Comparison of ENCODE assay signal across 31 cellular contexts in genomic region chr7:12943781-12944180, GRCh38.
DNase-seq lines count a peak whose midpoint lies in the region; ATAC-seq and TF ChIP-seq lines count a peak whose summit lies in the region.
"Had no signal": no experiment of that assay in that cellular context is flagged by ENCODE, and none has a peak within 500 bp of the region (broad histone marks: within the 10 kb centered on the region; RNA-seq: fewer than 3 reads in every experiment).

No MANE protein-coding gene starts in this region.

- DNase-seq in mammary epithelial cell (peak; percentile 77), MCF 10A (ENCODE audit: unreplicated experiment) (no peak), WTC11 (ENCODE audit: low spot score) (no peak), iPS DF 4.7 (ENCODE audit: extremely low read depth, low spot score) (peak; percentile 9), NCI-H1417 treated with DMSO at 0.1 percent for 48 hours (lab: John Stamatoyannopoulos, UW) (no peak), hypothalamus (lab: John Stamatoyannopoulos, UW) (no peak), ureter (ENCODE audit: low spot score) (no peak)
- no peak for DNase-seq in natural killer cell treated with Interleukin-12 subunit alpha and Interleukin-12 subunit beta and Interleukin-15 and Interleukin-18, amount 100 ng/mL, for 72 hours (ENCODE audit: low spot score)
- DNase-seq: 8988T; activated CD8-positive, alpha-beta T cell treated with anti-CD3 and anti-CD28 coated beads, Interleukin-2, amount 10 ng/mL, durations not matched to agents 7 days and 5 days; amniotic stem cell; Calu3; Kasumi-1; lower lobe of right lung; NCI-H1436; NCI-H2081; NCI-H2227 treated with DMSO at 0.1 percent for 48 hours; NCI-H526; NK-92 treated with Interleukin-12 subunit alpha and Interleukin-12 subunit beta, amount 100 ng/mL, for 24 hours; pancreas; retina; Right ventricle myocardium superior; stimulated activated naive B cell treated with anti-CD40 and anti-IgM and Interleukin-4, amounts not matched to agents 10 μg/mL and 1 μg/mL and 100 μg/mL, for 72 hours; substantia nigra had no signal

- H3K36me3 ChIP-seq in mammary epithelial cell (ENCODE audit: insufficient read depth, low read length), result no peaks in the 10 kb centered on the region
- H3K36me3 ChIP-seq: breast epithelium, lower lobe of right lung, pancreas had no signal

- in situ Hi-C loops in mammary epithelial cell (cut with MboI; ENCODE audit: low sequenced_read_pairs in 2 of 2), result no loop called here

- H3K79me2 ChIP-seq in mammary epithelial cell (ENCODE audit: insufficient read depth, low read length), result no peaks in the 10 kb centered on the region

- H3K27me3 Mint-ChIP-seq in MCF 10A (ENCODE audit: insufficient read depth, unreplicated experiment), result no peaks in the 10 kb centered on the region
- peaks cover 4% of the 10 kb centered on the region; the same call in 1 of the 2 replicates for H3K27me3 Mint-ChIP-seq in WTC11 (ENCODE audit: low read depth)
- no peaks in the 10 kb centered on the region for H3K27me3 Mint-ChIP-seq in natural killer cell treated with Interleukin-12 subunit alpha and Interleukin-12 subunit beta and Interleukin-15 and Interleukin-18, amount 100 ng/mL, for 72 hours
- H3K27me3 Mint-ChIP-seq: activated T-helper 17 cell treated with anti-CD3 and anti-CD28 coated beads, Interleukin-2, amount 50 U/mL, for 72 hours; type B pancreatic cell had no signal

- H3K4me1 Mint-ChIP-seq in MCF 10A (ENCODE audit: insufficient read depth, unreplicated experiment) (peaks cover 14% of the 10 kb centered on the region), WTC11 (peaks cover 9% of the 10 kb centered on the region)
- H3K4me1 Mint-ChIP-seq in natural killer cell treated with Interleukin-12 subunit alpha and Interleukin-12 subunit beta and Interleukin-15 and Interleukin-18, amount 100 ng/mL, for 72 hours (ENCODE audit: low read depth in 2 of 2), result no peaks in the 10 kb centered on the region
- H3K4me1 Mint-ChIP-seq: activated naive CD4-positive, alpha-beta T cell treated with anti-CD3 and anti-CD28 coated beads, Interleukin-2, amount 50 U/mL, for 24 hours; activated T-helper 17 cell treated with anti-CD3 and anti-CD28 coated beads, Interleukin-2, amount 50 U/mL, for 72 hours; CD14-positive monocyte; stimulated activated naive B cell treated with anti-CD40 and anti-IgM and Interleukin-4, amounts not matched to agents 10 μg/mL and 1 μg/mL and 100 μg/mL, for 72 hours had no signal

- POLR2A ChIA-PET in MCF 10A (lab: Yijun Ruan, JAX) (interaction anchor here (0.7 to 1.2 kb wide), 6 partner anchors 9 to 1780 kb away, joined by 3 to 4 read pairs (median 3); no protein-coding TSS in a partner anchor), WTC11 (lab: Charles Lee) (no interaction called here)

- CTCF ChIA-PET in mammary epithelial cell (lab: Charles Lee; ENCODE audit: low non-redundant PET) (interaction anchor here (0.7 kb wide), 1 partner anchor 99 kb away, joined by 13 read pairs; no protein-coding TSS in a partner anchor), MCF 10A (lab: Yijun Ruan, JAX) (interaction anchor here (0.6 kb wide), 2 partner anchors 169 to 214 kb away, joined by 3 read pairs; no protein-coding TSS in a partner anchor), WTC11 (lab: Charles Lee) (interaction anchor here (1.1 kb wide), 1 partner anchor 257 kb away, joined by 3 read pairs; no protein-coding TSS in a partner anchor)

- no peak overlapping the region for H3K4me2 ChIP-seq in mammary epithelial cell (ENCODE audit: insufficient read depth, low read depth, low read length)

- H3K27ac ChIP-seq in mammary epithelial cell (ENCODE audit: insufficient read depth, low read depth, low read length), result no peak overlapping the region
- H3K27ac ChIP-seq: breast epithelium, lower lobe of right lung had no signal

- no peak overlapping the region for H3K4me3 ChIP-seq in mammary epithelial cell (replicated peaks in 1 of 3; ENCODE audit: insufficient read depth in 1 of 3, low read depth in 2 of 3, low read length in 3 of 3)
- H3K4me3 ChIP-seq: breast epithelium, lower lobe of right lung, pancreas, skin epidermis had no signal

- TF ChIP-seq CTCF in mammary epithelial cell (conservative IDR thresholded peaks at IDR 0.05 in 1 of 2, IDR thresholded peaks at IDR 0.05 in 1 of 2; ENCODE audit: extremely low read depth in 1 of 2, insufficient read depth in 1 of 2, low read depth in 1 of 2, low read length in 2 of 2) (no peak), MCF 10A (IDR thresholded peaks at IDR 0.05; ENCODE audit: unreplicated experiment) (no peak), WTC11 (IDR thresholded peaks at IDR 0.05) (no peak)

- ATAC-seq in WTC11, result peak; percentile 84
- ATAC-seq in natural killer cell treated with Interleukin-12 subunit alpha and Interleukin-12 subunit beta and Interleukin-15 and Interleukin-18, amount 100 ng/mL, for 72 hours, result no peak
- ATAC-seq: activated CD8-positive, alpha-beta T cell treated with anti-CD3 and anti-CD28 coated beads, Interleukin-2, amount 10 ng/mL, durations not matched to agents 7 days and 5 days; activated T-helper 17 cell treated with anti-CD3 and anti-CD28 coated beads, Interleukin-2, amount 50 U/mL, for 72 hours; lower lobe of right lung; stimulated activated naive B cell treated with anti-CD40 and anti-IgM and Interleukin-4, amounts not matched to agents 10 μg/mL and 1 μg/mL and 100 μg/mL, for 72 hours had no signal

- no peaks in the 10 kb centered on the region for H3K27me3 ChIP-seq in mammary epithelial cell (ENCODE audit: insufficient read depth, low read length)
- H3K27me3 ChIP-seq: breast epithelium, pancreas had no signal

- H4K20me1 ChIP-seq in mammary epithelial cell (ENCODE audit: insufficient read depth, low read length), result no peaks in the 10 kb centered on the region

- no TSS peak for BruUV-seq in mammary epithelial cell (replicated peaks; lab: Mats Ljungman, UMichigan)
- BruUV-seq in MCF 10A (replicated peaks; lab: Mats Ljungman, UMichigan), result no TSS peak

- H3K27ac Mint-ChIP-seq in MCF 10A (ENCODE audit: low read depth, unreplicated experiment) (no peak overlapping the region), WTC11 (peak overlapping the region; percentile 22)
- no peak overlapping the region for H3K27ac Mint-ChIP-seq in natural killer cell treated with Interleukin-12 subunit alpha and Interleukin-12 subunit beta and Interleukin-15 and Interleukin-18, amount 100 ng/mL, for 72 hours
- H3K27ac Mint-ChIP-seq: activated CD8-positive, alpha-beta T cell treated with anti-CD3 and anti-CD28 coated beads, Interleukin-2, amount 10 ng/mL, durations not matched to agents 7 days and 5 days; activated naive CD4-positive, alpha-beta T cell treated with anti-CD3 and anti-CD28 coated beads, Interleukin-2, amount 50 U/mL, for 24 hours; activated T-helper 17 cell treated with anti-CD3 and anti-CD28 coated beads, Interleukin-2, amount 50 U/mL, for 72 hours; stimulated activated naive B cell treated with anti-CD40 and anti-IgM and Interleukin-4, amounts not matched to agents 10 μg/mL and 1 μg/mL and 100 μg/mL, for 72 hours; type B pancreatic cell had no signal

- no peak overlapping the region for H3K9ac ChIP-seq in mammary epithelial cell (ENCODE audit: insufficient read depth, low read length)

- WGBS in mammary epithelial cell (ENCODE audit: low coverage, missing lambda C conversion rate), result 45% methylated on average over 2 of the region's 2 CpGs

- H2AFZ ChIP-seq in mammary epithelial cell (ENCODE audit: low read depth, low read length), result no peak overlapping the region

- dilution Hi-C loops in mammary epithelial cell (cut with HindIII; ENCODE audit: low sequenced_read_pairs), result no loop called here

- H3K4me3 Mint-ChIP-seq in MCF 10A (ENCODE audit: unreplicated experiment) (no peak overlapping the region), WTC11 (no peak overlapping the region)
- H3K4me3 Mint-ChIP-seq in natural killer cell treated with Interleukin-12 subunit alpha and Interleukin-12 subunit beta and Interleukin-15 and Interleukin-18, amount 100 ng/mL, for 72 hours, result no peak overlapping the region
- H3K4me3 Mint-ChIP-seq: activated CD8-positive, alpha-beta T cell treated with anti-CD3 and anti-CD28 coated beads, Interleukin-2, amount 10 ng/mL, durations not matched to agents 7 days and 5 days; activated naive CD4-positive, alpha-beta T cell treated with anti-CD3 and anti-CD28 coated beads, Interleukin-2, amount 50 U/mL, for 24 hours; activated T-helper 17 cell treated with anti-CD3 and anti-CD28 coated beads, Interleukin-2, amount 50 U/mL, for 72 hours; CD14-positive monocyte; neural crest cell; stimulated activated naive B cell treated with anti-CD40 and anti-IgM and Interleukin-4, amounts not matched to agents 10 μg/mL and 1 μg/mL and 100 μg/mL, for 72 hours; type B pancreatic cell had no signal

- H3K9me3 ChIP-seq in mammary epithelial cell (replicated peaks; ENCODE audit: insufficient read depth, low read length), result no peaks in the 10 kb centered on the region
- H3K9me3 ChIP-seq: lower lobe of right lung, pancreas had no signal

- no peaks in the 10 kb centered on the region for H3K36me3 Mint-ChIP-seq in MCF 10A (ENCODE audit: insufficient read depth, unreplicated experiment)
- H3K36me3 Mint-ChIP-seq in WTC11, result peaks cover 18% of the 10 kb centered on the region
- H3K36me3 Mint-ChIP-seq in natural killer cell treated with Interleukin-12 subunit alpha and Interleukin-12 subunit beta and Interleukin-15 and Interleukin-18, amount 100 ng/mL, for 72 hours, result peaks cover 4% of the 10 kb centered on the region
- H3K36me3 Mint-ChIP-seq: activated naive CD4-positive, alpha-beta T cell treated with anti-CD3 and anti-CD28 coated beads, Interleukin-2, amount 50 U/mL, for 24 hours; CD14-positive monocyte; stimulated activated naive B cell treated with anti-CD40 and anti-IgM and Interleukin-4, amounts not matched to agents 10 μg/mL and 1 μg/mL and 100 μg/mL, for 72 hours; type B pancreatic cell had no signal

- H3K4me1 ChIP-seq in mammary epithelial cell (ENCODE audit: insufficient read depth, low read length), result peaks cover 16% of the 10 kb centered on the region
- H3K4me1 ChIP-seq: breast epithelium, lower lobe of right lung had no signal

- H3K9me3 Mint-ChIP-seq in MCF 10A (ENCODE audit: unreplicated experiment), result peaks cover 10% of the 10 kb centered on the region
- H3K9me3 Mint-ChIP-seq in WTC11, result peaks cover 24% of the 10 kb centered on the region
- peaks cover under 1% of the 10 kb centered on the region for H3K9me3 Mint-ChIP-seq in natural killer cell treated with Interleukin-12 subunit alpha and Interleukin-12 subunit beta and Interleukin-15 and Interleukin-18, amount 100 ng/mL, for 72 hours
- H3K9me3 Mint-ChIP-seq: activated naive CD4-positive, alpha-beta T cell treated with anti-CD3 and anti-CD28 coated beads, Interleukin-2, amount 50 U/mL, for 24 hours; activated T-helper 17 cell treated with anti-CD3 and anti-CD28 coated beads, Interleukin-2, amount 50 U/mL, for 72 hours had no signal

- intact Hi-C loops in mammary epithelial cell (cut with micrococcal nuclease) (no loop called here), MCF 10A (cut with micrococcal nuclease) (no loop called here)

TF ChIP-seq in WTC11, 78 proteins besides CTCF, POLR2A, EP300 and RAD21 (continues in another document):
- no peak for TF ChIP-seq MAX (CRISPR knock-in tag; IDR thresholded peaks at IDR 0.05)
- TF ChIP-seq JUN (CRISPR knock-in tag; IDR thresholded peaks at IDR 0.05), result no peak

Comparison
In these comparisons a context has a peak if more than half of its experiments do, and no peak if none do; other contexts are left out.
1. DNase-seq: peak in mammary epithelial cell (single experiment) and iPS DF 4.7 (single experiment); none in MCF 10A (single experiment), WTC11 (single experiment), NCI-H1417 treated with DMSO at 0.1 percent for 48 hours (single experiment), natural killer cell treated with Interleukin-12 subunit alpha and Interleukin-12 subunit beta and Interleukin-15 and Interleukin-18, amount 100 ng/mL, for 72 hours (single experiment), hypothalamus (0 of 51) and ureter (single experiment).